In the genomic region with DNA sequence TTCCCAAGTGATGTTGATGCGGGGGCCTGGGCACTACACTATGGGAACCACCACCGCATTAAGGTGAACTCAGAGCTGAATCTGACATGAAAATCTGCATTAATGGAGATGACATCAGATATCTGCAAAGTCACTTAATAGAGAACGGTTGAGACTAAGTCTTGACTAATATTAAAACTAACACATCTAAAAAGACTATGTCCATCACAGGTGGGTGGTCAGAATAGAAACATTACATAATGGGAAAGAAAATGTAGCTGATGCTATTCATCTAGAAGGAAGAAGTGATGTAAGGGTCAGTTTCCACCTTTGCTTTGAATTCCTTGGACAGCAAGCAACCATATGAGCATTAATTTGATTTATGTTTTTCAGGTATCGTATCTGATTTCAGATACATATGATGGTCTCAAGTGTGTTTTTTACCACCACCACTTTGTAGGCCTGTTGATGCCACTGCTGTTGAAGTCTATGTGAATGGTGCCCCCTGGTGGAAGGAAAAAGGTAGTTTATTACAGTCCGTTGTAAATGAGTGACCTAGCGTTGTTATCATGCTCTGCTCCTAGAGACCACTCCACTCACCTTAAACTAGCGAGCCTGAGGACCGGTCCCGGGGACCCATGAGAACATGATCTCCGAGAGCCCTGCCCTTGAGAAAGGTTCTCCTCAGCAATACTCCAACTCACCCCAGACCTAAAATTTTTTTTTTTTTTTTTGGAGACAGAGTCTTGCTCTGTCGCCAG, we compare ENCODE assay signal across 1 cellular context.
TF ChIP-seq lines count a peak whose summit lies in the region.

No MANE protein-coding gene starts in this region.

TF ChIP-seq in GM12878, 131 proteins besides CTCF, POLR2A, EP300 and RAD21 (continued from another document):
- 0 out of 2 replicates have a peak, but pooled peaks have one; percentile 43 for TF ChIP-seq YY1 (IDR thresholded peaks at IDR 0.05; ENCODE audit: low read depth, low read length)
- TF ChIP-seq SMC3 (IDR thresholded peaks at IDR 0.05; ENCODE audit: borderline replicate concordance, low read length) = peak; percentile 96
- TF ChIP-seq CREM (IDR thresholded peaks at IDR 0.05; ENCODE audit: low read depth) = peak; percentile 55; the same call in 1 of the 2 replicates
- TF ChIP-seq FOXM1 (IDR thresholded peaks at IDR 0.05; ENCODE audit: low read depth, low read length) = peak; percentile 74; the same call in 1 of the 2 replicates
- no peak for TF ChIP-seq YBX1 (IDR thresholded peaks at IDR 0.05)
- TF ChIP-seq HDAC6 (IDR thresholded peaks at IDR 0.05; ENCODE audit: unreplicated experiment) = no peak
- TF ChIP-seq SP1 (IDR thresholded peaks at IDR 0.05; ENCODE audit: low read depth, low read length) = no peak
- peak; percentile 84 for TF ChIP-seq ATF7 (IDR thresholded peaks at IDR 0.05; ENCODE audit: low read depth)
- TF ChIP-seq, protein P1, sequence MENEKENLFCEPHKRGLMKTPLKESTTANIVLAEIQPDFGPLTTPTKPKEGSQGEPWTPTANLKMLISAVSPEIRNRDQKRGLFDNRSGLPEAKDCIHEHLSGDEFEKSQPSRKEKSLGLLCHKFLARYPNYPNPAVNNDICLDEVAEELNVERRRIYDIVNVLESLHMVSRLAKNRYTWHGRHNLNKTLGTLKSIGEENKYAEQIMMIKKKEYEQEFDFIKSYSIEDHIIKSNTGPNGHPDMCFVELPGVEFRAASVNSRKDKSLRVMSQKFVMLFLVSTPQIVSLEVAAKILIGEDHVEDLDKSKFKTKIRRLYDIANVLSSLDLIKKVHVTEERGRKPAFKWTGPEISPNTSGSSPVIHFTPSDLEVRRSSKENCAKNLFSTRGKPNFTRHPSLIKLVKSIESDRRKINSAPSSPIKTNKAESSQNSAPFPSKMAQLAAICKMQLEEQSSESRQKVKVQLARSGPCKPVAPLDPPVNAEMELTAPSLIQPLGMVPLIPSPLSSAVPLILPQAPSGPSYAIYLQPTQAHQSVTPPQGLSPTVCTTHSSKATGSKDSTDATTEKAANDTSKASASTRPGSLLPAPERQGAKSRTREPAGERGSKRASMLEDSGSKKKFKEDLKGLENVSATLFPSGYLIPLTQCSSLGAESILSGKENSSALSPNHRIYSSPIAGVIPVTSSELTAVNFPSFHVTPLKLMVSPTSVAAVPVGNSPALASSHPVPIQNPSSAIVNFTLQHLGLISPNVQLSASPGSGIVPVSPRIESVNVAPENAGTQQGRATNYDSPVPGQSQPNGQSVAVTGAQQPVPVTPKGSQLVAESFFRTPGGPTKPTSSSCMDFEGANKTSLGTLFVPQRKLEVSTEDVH (IDR thresholded peaks at IDR 0.05; ENCODE audit: low read depth, partially characterized antibody) = peak; percentile 25
